ENCODE assay signal across 8 cellular contexts in the genomic region with DNA sequence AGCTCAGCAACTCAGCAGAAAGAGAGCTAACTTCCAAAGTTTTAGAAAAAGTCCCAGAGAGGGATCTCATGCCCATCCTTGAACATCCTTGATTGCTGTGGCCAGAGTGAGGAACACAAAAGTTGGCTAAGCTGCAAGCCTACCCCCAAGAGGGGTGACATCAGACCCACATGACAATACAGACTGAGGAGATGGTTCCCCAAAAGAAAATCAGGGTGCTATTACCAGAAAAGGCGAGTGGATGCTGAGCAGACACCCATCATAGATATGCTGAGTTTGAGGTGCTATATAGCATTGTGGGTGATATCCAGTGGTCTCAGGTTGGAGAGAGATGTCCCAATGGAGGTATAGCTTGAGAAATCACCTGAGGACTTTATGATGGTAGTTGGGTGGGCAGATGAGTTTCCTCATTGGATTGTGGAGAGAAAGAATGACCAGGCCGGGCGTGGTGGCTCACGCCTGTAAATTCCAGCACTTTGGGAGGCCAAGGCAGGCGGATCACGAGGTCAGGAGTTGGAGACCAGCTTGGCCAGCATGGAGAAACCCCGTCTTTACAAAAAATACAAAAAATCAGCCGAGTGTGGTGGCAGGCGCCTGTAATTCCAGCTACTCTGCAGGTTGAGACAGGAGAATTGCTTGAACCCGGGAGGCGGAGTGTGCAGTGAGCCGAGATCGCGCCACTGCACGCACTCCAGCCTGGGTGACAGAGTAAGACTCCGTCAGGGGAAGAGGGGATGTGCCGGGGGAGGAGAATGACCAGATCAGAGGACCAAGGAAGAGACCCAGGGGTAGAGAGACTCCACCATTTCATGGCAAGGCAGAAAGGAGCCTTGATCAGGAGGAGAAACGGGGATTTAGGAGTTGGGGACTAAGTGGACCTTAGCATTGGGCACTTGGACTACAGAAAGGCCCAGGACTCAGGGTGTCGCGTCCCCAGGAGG. TPM values are rescaled to one million over a fixed set of nuclear protein-coding genes. Genes with fewer than 3 reads are reported as not detected.
DNase-seq lines count a peak whose midpoint lies in the region; ATAC-seq lines count a peak whose summit lies in the region.

No MANE protein-coding gene starts in this region.

- H3K4me1 ChIP-seq in HUES6 (ENCODE audit: control insufficient read depth, insufficient read depth, low read length), result peaks cover 19% of the 10 kb centered on the region

- peaks cover 16% of the 10 kb centered on the region for H3K36me3 Mint-ChIP-seq in activated T-helper 2 cell treated with anti-CD3 and anti-CD28 coated beads, Interferon-gamma antibody, Interleukin-2, Interleukin-4, amounts not matched to agents 10 μg/mL and 5 μg/mL and 100 μg/mL, durations not matched to agents 14 hours and 24 hours and 36 hours (ENCODE audit: low read depth)
- peaks cover 40% of the 10 kb centered on the region for H3K36me3 Mint-ChIP-seq in stimulated activated effector memory CD8-positive, alpha-beta T cell treated with anti-CD3 and anti-CD28 coated beads, Interleukin-12 subunit alpha, Interleukin-12 subunit beta, amount 100 ng/mL, for 72 hours

- peak overlapping the region; percentile 36 for H3K4me3 ChIP-seq in HUES6 (ENCODE audit: low read depth, low read length)
- peak overlapping the region; percentile 9; the same call in 1 of the 2 replicates for H3K4me3 ChIP-seq in iPS-18c (ENCODE audit: insufficient read depth, low read depth, low read length)

- no peak for ATAC-seq in stimulated activated effector memory CD8-positive, alpha-beta T cell treated with anti-CD3 and anti-CD28 coated beads, Interleukin-12 subunit alpha, Interleukin-12 subunit beta, amount 100 ng/mL, for 72 hours
- ATAC-seq in HG03196 (IDR thresholded peaks at IDR 0.05; ENCODE audit: unreplicated experiment) (no peak), GM18873 (IDR thresholded peaks at IDR 0.05; ENCODE audit: low FRiP score, unreplicated experiment) (no peak)

- DNase-seq in activated T-helper 2 cell treated with anti-CD3 and anti-CD28 coated beads, Interferon-gamma antibody, Interleukin-2, Interleukin-4, amounts not matched to agents 10 μg/mL and 5 μg/mL and 100 μg/mL, durations not matched to agents 14 hours and 24 hours and 36 hours (ENCODE audit: low spot score), result no peak
- no peak for DNase-seq in stimulated activated effector memory CD8-positive, alpha-beta T cell treated with anti-CD3 and anti-CD28 coated beads, Interleukin-12 subunit alpha, Interleukin-12 subunit beta, amount 100 ng/mL, for 72 hours (ENCODE audit: low spot score in 2 of 2)
- DNase-seq in NCI-H2081 (lab: John Stamatoyannopoulos, UW), result no peak
- DNase-seq in SK-N-DZ (ENCODE audit: low spot score), result no peak

- intact Hi-C loops in activated T-helper 2 cell treated with anti-CD3 and anti-CD28 coated beads, Interferon-gamma antibody, Interleukin-2, Interleukin-4, amounts not matched to agents 10 μg/mL and 5 μg/mL and 100 μg/mL, durations not matched to agents 14 hours and 24 hours and 36 hours (cut with micrococcal nuclease), result loop anchor here (10.0 kb wide), 1 partner anchor 342 kb away; no protein-coding TSS in a partner anchor

- peaks cover 31% of the 10 kb centered on the region for H3K4me1 Mint-ChIP-seq in activated T-helper 2 cell treated with anti-CD3 and anti-CD28 coated beads, Interferon-gamma antibody, Interleukin-2, Interleukin-4, amounts not matched to agents 10 μg/mL and 5 μg/mL and 100 μg/mL, durations not matched to agents 14 hours and 24 hours and 36 hours (ENCODE audit: low read depth)
- H3K4me1 Mint-ChIP-seq in stimulated activated effector memory CD8-positive, alpha-beta T cell treated with anti-CD3 and anti-CD28 coated beads, Interleukin-12 subunit alpha, Interleukin-12 subunit beta, amount 100 ng/mL, for 72 hours, result peaks cover 39% of the 10 kb centered on the region

- H3K36me3 ChIP-seq in HUES6 (ENCODE audit: control insufficient read depth, insufficient read depth, low read length), result peaks cover 15% of the 10 kb centered on the region

- no peaks in the 10 kb centered on the region for H3K9me3 Mint-ChIP-seq in activated T-helper 2 cell treated with anti-CD3 and anti-CD28 coated beads, Interferon-gamma antibody, Interleukin-2, Interleukin-4, amounts not matched to agents 10 μg/mL and 5 μg/mL and 100 μg/mL, durations not matched to agents 14 hours and 24 hours and 36 hours
- no peaks in the 10 kb centered on the region for H3K9me3 Mint-ChIP-seq in stimulated activated effector memory CD8-positive, alpha-beta T cell treated with anti-CD3 and anti-CD28 coated beads, Interleukin-12 subunit alpha, Interleukin-12 subunit beta, amount 100 ng/mL, for 72 hours

- H3K27ac ChIP-seq in HUES6 (ENCODE audit: low read depth, low read length), result peak overlapping the region; percentile 46

- H3K9me3 ChIP-seq in HUES6 (ENCODE audit: control insufficient read depth, insufficient read depth, low read depth, low read length) (no peaks in the 10 kb centered on the region), iPS-18c (ENCODE audit: control insufficient read depth, insufficient read depth, low read length) (no peaks in the 10 kb centered on the region)

- peak overlapping the region; percentile 71 for H3K9ac ChIP-seq in HUES6 (ENCODE audit: low read length)

- H3K27ac Mint-ChIP-seq in activated T-helper 2 cell treated with anti-CD3 and anti-CD28 coated beads, Interferon-gamma antibody, Interleukin-2, Interleukin-4, amounts not matched to agents 10 μg/mL and 5 μg/mL and 100 μg/mL, durations not matched to agents 14 hours and 24 hours and 36 hours, result peak overlapping the region; percentile 68
- peak overlapping the region; percentile 98 for H3K27ac Mint-ChIP-seq in stimulated activated effector memory CD8-positive, alpha-beta T cell treated with anti-CD3 and anti-CD28 coated beads, Interleukin-12 subunit alpha, Interleukin-12 subunit beta, amount 100 ng/mL, for 72 hours

- peak overlapping the region; percentile 97 for H3K4me3 Mint-ChIP-seq in activated T-helper 2 cell treated with anti-CD3 and anti-CD28 coated beads, Interferon-gamma antibody, Interleukin-2, Interleukin-4, amounts not matched to agents 10 μg/mL and 5 μg/mL and 100 μg/mL, durations not matched to agents 14 hours and 24 hours and 36 hours (ENCODE audit: low read depth)
- H3K4me3 Mint-ChIP-seq in stimulated activated effector memory CD8-positive, alpha-beta T cell treated with anti-CD3 and anti-CD28 coated beads, Interleukin-12 subunit alpha, Interleukin-12 subunit beta, amount 100 ng/mL, for 72 hours, result peak overlapping the region; percentile 95

- no peaks in the 10 kb centered on the region for H3K27me3 Mint-ChIP-seq in activated T-helper 2 cell treated with anti-CD3 and anti-CD28 coated beads, Interferon-gamma antibody, Interleukin-2, Interleukin-4, amounts not matched to agents 10 μg/mL and 5 μg/mL and 100 μg/mL, durations not matched to agents 14 hours and 24 hours and 36 hours (ENCODE audit: low read depth)

- H3K27me3 ChIP-seq in HUES6 (ENCODE audit: control insufficient read depth, insufficient read depth, low read length), result no peaks in the 10 kb centered on the region

RNA-seq across cellular contexts. Expression of a gene that starts 0.9 kb away (rescaled TPM):
- total RNA-seq in activated T-helper 2 cell treated with anti-CD3 and anti-CD28 coated beads, Interferon-gamma antibody, Interleukin-2, Interleukin-4, amounts not matched to agents 10 μg/mL and 5 μg/mL and 100 μg/mL, durations not matched to agents 14 hours and 24 hours and 36 hours, result 62.7 and 62.8 TPM in 2 replicates
- polyA plus RNA-seq in SK-N-DZ (2014; cell fraction: cytosol; rRNA removed), result 38.6 and 40.2 TPM in 2 replicates
- polyA plus RNA-seq in SK-N-DZ (2014; cell fraction: nucleus; rRNA removed), result 35.4 and 45.6 TPM in 2 replicates

RNA-seq across cellular contexts. Expression of a gene that starts 21.3 kb away (rescaled TPM):
- 67.2 and 77.3 TPM in 2 replicates for total RNA-seq in activated T-helper 2 cell treated with anti-CD3 and anti-CD28 coated beads, Interferon-gamma antibody, Interleukin-2, Interleukin-4, amounts not matched to agents 10 μg/mL and 5 μg/mL and 100 μg/mL, durations not matched to agents 14 hours and 24 hours and 36 hours
- 101 and 102 TPM in 2 replicates for polyA plus RNA-seq in SK-N-DZ (2014; cell fraction: cytosol; rRNA removed)
- 58.5 and 71.3 TPM in 2 replicates for polyA plus RNA-seq in SK-N-DZ (2014; cell fraction: nucleus; rRNA removed)

RNA-seq across cellular contexts. Expression of a gene that starts 21.5 kb away (rescaled TPM):
- total RNA-seq in activated T-helper 2 cell treated with anti-CD3 and anti-CD28 coated beads, Interferon-gamma antibody, Interleukin-2, Interleukin-4, amounts not matched to agents 10 μg/mL and 5 μg/mL and 100 μg/mL, durations not matched to agents 14 hours and 24 hours and 36 hours, result 1.6 and 1.8 TPM in 2 replicates
- 2.4 and 6.4 TPM in 2 replicates for polyA plus RNA-seq in SK-N-DZ (2014; cell fraction: cytosol; rRNA removed)
- polyA plus RNA-seq in SK-N-DZ (2014; cell fraction: nucleus; rRNA removed), result 1.1 and 2.7 TPM in 2 replicates

RNA-seq across cellular contexts. Expression of a gene that starts 21.9 kb away (rescaled TPM):
- not detected in 2 replicates for total RNA-seq in activated T-helper 2 cell treated with anti-CD3 and anti-CD28 coated beads, Interferon-gamma antibody, Interleukin-2, Interleukin-4, amounts not matched to agents 10 μg/mL and 5 μg/mL and 100 μg/mL, durations not matched to agents 14 hours and 24 hours and 36 hours
- polyA plus RNA-seq in SK-N-DZ (2014; cell fraction: cytosol; rRNA removed), result 0.41 TPM in 1 of 2 replicates, not detected in the other
- polyA plus RNA-seq in SK-N-DZ (2014; cell fraction: nucleus; rRNA removed), result 0.39 and 1.4 TPM in 2 replicates

RNA-seq across cellular contexts. Expression of a gene that starts 37.2 kb away (rescaled TPM):
- total RNA-seq in activated T-helper 2 cell treated with anti-CD3 and anti-CD28 coated beads, Interferon-gamma antibody, Interleukin-2, Interleukin-4, amounts not matched to agents 10 μg/mL and 5 μg/mL and 100 μg/mL, durations not matched to agents 14 hours and 24 hours and 36 hours, result 1.0 and 1.2 TPM in 2 replicates
- 10.0 and 12.6 TPM in 2 replicates for polyA plus RNA-seq in SK-N-DZ (2014; cell fraction: cytosol; rRNA removed)
- polyA plus RNA-seq in SK-N-DZ (2014; cell fraction: nucleus; rRNA removed), result 9.1 and 15.9 TPM in 2 replicates
